In genomic region chr7:97971990-97972943, GRCh38 we compare ENCODE assay signal across 1 cellular context.
TF ChIP-seq lines count a peak whose summit lies in the region.

No MANE protein-coding gene starts in this region.

TF ChIP-seq in HEK293, 187 proteins besides CTCF, POLR2A, EP300 and RAD21 (continued from another document and continues in another):
- TF ChIP-seq REST (tag by site-specific recombination; IDR thresholded peaks at IDR 0.05) (no peak), ZSCAN16 (tag by site-specific recombination; IDR thresholded peaks at IDR 0.05) (no peak), ZNF548 (tag by site-specific recombination; IDR thresholded peaks at IDR 0.05) (no peak), ZNF518A (tag by site-specific recombination; conservative IDR thresholded peaks at IDR 0.05; ENCODE audit: low read depth) (peak; percentile 100), ZNF394 (tag by site-specific recombination; IDR thresholded peaks at IDR 0.05; ENCODE audit: borderline replicate concordance) (no peak), ZNF76 (tag by site-specific recombination; IDR thresholded peaks at IDR 0.05; ENCODE audit: borderline replicate concordance, low read depth) (no peak), ZNF335 (tag by site-specific recombination; conservative IDR thresholded peaks at IDR 0.05) (peak; percentile 68), ZNF48 (tag by site-specific recombination; IDR thresholded peaks at IDR 0.05) (no peak), ZNF701 (tag by site-specific recombination; IDR thresholded peaks at IDR 0.05) (no peak), YY1 (tag by site-specific recombination; IDR thresholded peaks at IDR 0.05) (no peak), OSR2 (tag by site-specific recombination; IDR thresholded peaks at IDR 0.05) (no peak), ZIC2 (tag by site-specific recombination; IDR thresholded peaks at IDR 0.05) (peak; percentile 45), ZXDB (tag by site-specific recombination; IDR thresholded peaks at IDR 0.05) (peak; percentile 50; the same call in 1 of the 2 replicates), PATZ1 (tag by site-specific recombination; IDR thresholded peaks at IDR 0.05) (peak; percentile 66), SP7 (tag by site-specific recombination; IDR thresholded peaks at IDR 0.05) (0 out of 2 replicates have a peak, but pooled peaks have one; percentile 20), ZNF654 (tag by site-specific recombination; IDR thresholded peaks at IDR 0.05; ENCODE audit: low read depth) (no peak), ZNF239 (tag by site-specific recombination; IDR thresholded peaks at IDR 0.05) (no peak), ZNF530 (tag by site-specific recombination; IDR thresholded peaks at IDR 0.05; ENCODE audit: low read depth) (no peak), ZNF747 (tag by site-specific recombination; IDR thresholded peaks at IDR 0.05) (no peak), ZBTB10 (tag by site-specific recombination; IDR thresholded peaks at IDR 0.05) (no peak), ZNF639 (tag by site-specific recombination; IDR thresholded peaks at IDR 0.05) (no peak), ZFP41 (tag by site-specific recombination; IDR thresholded peaks at IDR 0.05; ENCODE audit: borderline replicate concordance) (no peak), ZNF114 (tag by site-specific recombination; IDR thresholded peaks at IDR 0.05) (no peak), GLIS2 (tag by site-specific recombination; IDR thresholded peaks at IDR 0.05) (peak; percentile 93), ZNF112 (tag by site-specific recombination; IDR thresholded peaks at IDR 0.05) (no peak), ZEB2 (tag by site-specific recombination; IDR thresholded peaks at IDR 0.05) (0 out of 2 replicates have a peak, but pooled peaks have one; percentile 20), ZBTB6 (tag by site-specific recombination; IDR thresholded peaks at IDR 0.05) (peak; percentile 43; the same call in 1 of the 2 replicates), SCRT2 (tag by site-specific recombination; IDR thresholded peaks at IDR 0.05) (peak; percentile 97), ZNF280D (tag by site-specific recombination; IDR thresholded peaks at IDR 0.05) (no peak), BCL11A (tag by site-specific recombination; IDR thresholded peaks at IDR 0.05; ENCODE audit: low read depth) (no peak), ZNF350 (tag by site-specific recombination; IDR thresholded peaks at IDR 0.05) (no peak), HOXA7 (CRISPR knock-in tag; IDR thresholded peaks at IDR 0.05; ENCODE audit: borderline replicate concordance) (no peak), ZNF768 (tag by site-specific recombination; IDR thresholded peaks at IDR 0.05) (no peak), KLF8 (tag by site-specific recombination; IDR thresholded peaks at IDR 0.05) (peak; percentile 90), GLIS1 (tag by site-specific recombination; IDR thresholded peaks at IDR 0.05) (peak; percentile 69), ZNF791 (tag by site-specific recombination; IDR thresholded peaks at IDR 0.05) (no peak)
